8 cellular contexts compared by ENCODE assay signal in genomic region chr17:43900858-43901754, GRCh38. TPM values are rescaled to one million over a fixed set of nuclear protein-coding genes. Genes with fewer than 3 reads are reported as not detected.
A peak's percentile ranks its signal among the peaks of the same experiment; 100 is the strongest.
DNase-seq lines count a peak whose midpoint lies in the region; ATAC-seq lines count a peak whose summit lies in the region.

No MANE protein-coding gene starts in this region.

- H2AK5ac ChIP-seq in neuronal stem cell (ENCODE audit: low read depth, low read length): peak overlapping the region; percentile 86

- peak overlapping the region; percentile 71 for H3K4me2 ChIP-seq in neuronal stem cell (ENCODE audit: insufficient read depth, low read length, poor library complexity, severe bottlenecking)

- no peaks in the 10 kb centered on the region for H3K9me3 ChIP-seq in CD8-positive, alpha-beta memory T cell (ENCODE audit: low read length)
- H3K9me3 ChIP-seq in duodenal mucosa (ENCODE audit: control insufficient read depth in 1 of 2, low read length in 2 of 2) (no peaks in the 10 kb centered on the region), neuronal stem cell (replicated peaks in 1 of 2; ENCODE audit: control insufficient read depth in 2 of 2, insufficient read depth in 1 of 2, low read depth in 1 of 2, low read length in 2 of 2) (no peaks in the 10 kb centered on the region)

- no peak overlapping the region for H4K91ac ChIP-seq in neuronal stem cell (ENCODE audit: low read depth, low read length, poor library complexity)

- no peaks in the 10 kb centered on the region for H3K9me3 Mint-ChIP-seq in CD8-positive, alpha-beta memory T cell

- peak overlapping the region; percentile 60 to 81 (median 74) for H3K4me3 Mint-ChIP-seq in CD8-positive, alpha-beta memory T cell

- WGBS in neuronal stem cell (ENCODE audit: extremely low coverage in 2 of 2, insufficient read length in 2 of 2, insufficient replicate concordance in 1 of 2), 2 donors: no CpG with 5 or more reads among the region's 13 CpGs

- no peaks in the 10 kb centered on the region for H3K36me3 ChIP-seq in CD8-positive, alpha-beta memory T cell (ENCODE audit: insufficient read depth, low read length)
- H3K36me3 ChIP-seq in duodenal mucosa (ENCODE audit: control insufficient read depth in 1 of 2, insufficient read depth in 2 of 2, low read length in 2 of 2): no peaks in the 10 kb centered on the region
- H3K36me3 ChIP-seq in neuronal stem cell (replicated peaks in 1 of 2; ENCODE audit: control insufficient read depth in 2 of 2, insufficient read depth in 2 of 2, low read length in 2 of 2): peaks cover 0 to 13% of the 10 kb centered on the region in 2 donors

- peak overlapping the region; percentile 94 for H2AFZ ChIP-seq in neuronal stem cell (ENCODE audit: low read length)

- peak overlapping the region; percentile 79 for H3K14ac ChIP-seq in neuronal stem cell (ENCODE audit: low read length)

- no peak overlapping the region for H3K4ac ChIP-seq in neuronal stem cell (ENCODE audit: low read length)

- H2BK120ac ChIP-seq in neuronal stem cell (ENCODE audit: low read depth, low read length): peak overlapping the region; percentile 74

- H4K8ac ChIP-seq in neuronal stem cell (ENCODE audit: low read depth, low read length): no peak overlapping the region

- peak overlapping the region; percentile 84 for H2BK12ac ChIP-seq in neuronal stem cell (ENCODE audit: low read length)

- no peak for DNase-seq in CD8-positive, alpha-beta memory T cell
- DNase-seq in M059J (ENCODE audit: low read depth) (peak; percentile 52), neuronal stem cell (ENCODE audit: low spot score) (no peak), LoVo (ENCODE audit: low spot score) (no peak), COLO668 (lab: John Stamatoyannopoulos, UW; ENCODE audit: unreplicated experiment) (no peak), NCI-H2171 treated with DMSO at 0.1 percent for 48 hours (lab: John Stamatoyannopoulos, UW) (no peak)

- H3K18ac ChIP-seq in neuronal stem cell (ENCODE audit: low read length): peak overlapping the region; percentile 92

- peaks cover 10% of the 10 kb centered on the region for H3K4me1 ChIP-seq in CD8-positive, alpha-beta memory T cell (ENCODE audit: insufficient read depth, low read length)
- H3K4me1 ChIP-seq in duodenal mucosa (ENCODE audit: control insufficient read depth in 1 of 2, insufficient read depth in 2 of 2, low read length in 2 of 2) (peaks cover 8 to 18% of the 10 kb centered on the region in 2 donors), neuronal stem cell (ENCODE audit: control insufficient read depth in 2 of 2, insufficient read depth in 1 of 2, low read depth in 1 of 2, low read length in 2 of 2) (peaks cover 23 to 39% of the 10 kb centered on the region in 2 donors)

- peak overlapping the region; percentile 18 for H3K23ac ChIP-seq in neuronal stem cell (ENCODE audit: low read depth, low read length, poor library complexity)

- ATAC-seq in HG02763 (IDR thresholded peaks at IDR 0.05; ENCODE audit: unreplicated experiment): no peak

- H3K36me3 Mint-ChIP-seq in CD8-positive, alpha-beta memory T cell: no peaks in the 10 kb centered on the region

- peak overlapping the region; percentile 57 for H3K4me3 ChIP-seq in CD8-positive, alpha-beta memory T cell (ENCODE audit: low read length)
- H3K4me3 ChIP-seq in duodenal mucosa (ENCODE audit: low read depth in 1 of 2, low read length in 2 of 2) (peak overlapping the region; percentile 69 to 74), neuronal stem cell (ENCODE audit: low read length in 2 of 2) (peak overlapping the region; percentile 11 to 51)

- POLR2A ChIA-PET in CD8-positive, alpha-beta memory T cell (lab: Charles Lee): no interaction called here

- no peak overlapping the region for H3K27ac ChIP-seq in CD8-positive, alpha-beta memory T cell (ENCODE audit: low read depth, low read length)
- H3K27ac ChIP-seq in duodenal mucosa (ENCODE audit: low read depth, low read length) (no peak overlapping the region), neuronal stem cell (replicated peaks; ENCODE audit: low read length) (peak overlapping the region; percentile 11)

- CTCF ChIA-PET in CD8-positive, alpha-beta memory T cell (lab: Charles Lee): interaction anchor here (1.7 to 1.8 kb wide), 2 partner anchors 9 to 21 kb away, joined by 5 to 11 read pairs; no protein-coding TSS in a partner anchor

- peaks cover 13% of the 10 kb centered on the region for H3K27me3 ChIP-seq in CD8-positive, alpha-beta memory T cell (ENCODE audit: insufficient read depth, low read length, poor library complexity, severe bottlenecking)
- H3K27me3 ChIP-seq in duodenal mucosa (ENCODE audit: control insufficient read depth in 1 of 2, insufficient read depth in 2 of 2, low read length in 2 of 2): peaks cover 22 to 23% of the 10 kb centered on the region in 2 donors
- peaks cover 0 to 37% (median 0%) of the 10 kb centered on the region in 3 experiments for H3K27me3 ChIP-seq in neuronal stem cell (ENCODE audit: control insufficient read depth in 3 of 3, insufficient read depth in 3 of 3, low read depth in 1 of 3, low read length in 3 of 3)

- peaks cover 3% of the 10 kb centered on the region for H3K79me1 ChIP-seq in neuronal stem cell (ENCODE audit: low read depth, low read length)

- H3K9ac ChIP-seq in duodenal mucosa (ENCODE audit: low read depth in 1 of 2, low read length in 2 of 2): no peak overlapping the region
- H3K9ac ChIP-seq in neuronal stem cell (ENCODE audit: low read depth, low read length, poor library complexity): no peak overlapping the region

- H3K4me1 Mint-ChIP-seq in CD8-positive, alpha-beta memory T cell: peaks cover 5 to 20% (median 8%) of the 10 kb centered on the region in 3 donors

- peak overlapping the region in 2 of 8 donors; percentile 58 to 78 for H3K27ac Mint-ChIP-seq in CD8-positive, alpha-beta memory T cell

- H2BK15ac ChIP-seq in neuronal stem cell (ENCODE audit: low read length): peak overlapping the region; percentile 93

- peaks cover 53 to 68% of the 10 kb centered on the region in 2 donors for H3K27me3 Mint-ChIP-seq in CD8-positive, alpha-beta memory T cell

- peak overlapping the region; percentile 9 for H2BK5ac ChIP-seq in neuronal stem cell (ENCODE audit: low read length)

RNA-seq across cellular contexts. Expression of gene MPP2, which starts 6.2 kb away (rescaled TPM):
- 1 to 10 TPM in 1 of 2 experiments, under 1 TPM in 1; 0.90 to 1.1 TPM for total RNA-seq in CD8-positive, alpha-beta memory T cell
- polyA plus RNA-seq in CD8-positive, alpha-beta memory T cell: 1.2 TPM
- 2.5 and 4.4 TPM in 2 replicates for total RNA-seq in M059J (2014; rRNA removed; shearing (Covaris generic))
- polyA plus RNA-seq in neuronal stem cell (2013, experiment 1 of 2): 13.6 TPM
- polyA plus RNA-seq in neuronal stem cell (2013, experiment 2 of 2): 14.1 TPM

RNA-seq across cellular contexts. Expression of gene PPY, which starts 41.2 kb away (rescaled TPM):
- not detected for total RNA-seq in CD8-positive, alpha-beta memory T cell
- polyA plus RNA-seq in CD8-positive, alpha-beta memory T cell: not detected
- not detected in 2 replicates for total RNA-seq in M059J (2014; rRNA removed; shearing (Covaris generic))
- polyA plus RNA-seq in neuronal stem cell (2013, experiment 1 of 2): not detected
- polyA plus RNA-seq in neuronal stem cell (2013, experiment 2 of 2): not detected

RNA-seq across cellular contexts. Expression of gene PYY, which starts 52.6 kb away (rescaled TPM):
- not detected for total RNA-seq in CD8-positive, alpha-beta memory T cell
- not detected for polyA plus RNA-seq in CD8-positive, alpha-beta memory T cell
- total RNA-seq in M059J (2014; rRNA removed; shearing (Covaris generic)): not detected in 2 replicates
- polyA plus RNA-seq in neuronal stem cell (2013, experiment 1 of 2): 0.70 TPM
- polyA plus RNA-seq in neuronal stem cell (2013, experiment 2 of 2): 0.65 TPM

RNA-seq across cellular contexts. Expression of gene CD300LG, which starts 54.1 kb away (rescaled TPM):
- not detected for total RNA-seq in CD8-positive, alpha-beta memory T cell
- not detected for polyA plus RNA-seq in CD8-positive, alpha-beta memory T cell
- not detected in 2 replicates for total RNA-seq in M059J (2014; rRNA removed; shearing (Covaris generic))
- polyA plus RNA-seq in neuronal stem cell (2013, experiment 1 of 2): 0.04 TPM
- polyA plus RNA-seq in neuronal stem cell (2013, experiment 2 of 2): 0.03 TPM
